In genomic region chr7:142956951-142957623, GRCh38 we compare ENCODE assay signal across 1 cellular context.
TF ChIP-seq lines count a peak whose summit lies in the region.

No MANE protein-coding gene starts in this region.

TF ChIP-seq in K562, 482 proteins besides CTCF, POLR2A, EP300 and RAD21 (continued from another document and continues in another):
- TF ChIP-seq, protein P1, sequence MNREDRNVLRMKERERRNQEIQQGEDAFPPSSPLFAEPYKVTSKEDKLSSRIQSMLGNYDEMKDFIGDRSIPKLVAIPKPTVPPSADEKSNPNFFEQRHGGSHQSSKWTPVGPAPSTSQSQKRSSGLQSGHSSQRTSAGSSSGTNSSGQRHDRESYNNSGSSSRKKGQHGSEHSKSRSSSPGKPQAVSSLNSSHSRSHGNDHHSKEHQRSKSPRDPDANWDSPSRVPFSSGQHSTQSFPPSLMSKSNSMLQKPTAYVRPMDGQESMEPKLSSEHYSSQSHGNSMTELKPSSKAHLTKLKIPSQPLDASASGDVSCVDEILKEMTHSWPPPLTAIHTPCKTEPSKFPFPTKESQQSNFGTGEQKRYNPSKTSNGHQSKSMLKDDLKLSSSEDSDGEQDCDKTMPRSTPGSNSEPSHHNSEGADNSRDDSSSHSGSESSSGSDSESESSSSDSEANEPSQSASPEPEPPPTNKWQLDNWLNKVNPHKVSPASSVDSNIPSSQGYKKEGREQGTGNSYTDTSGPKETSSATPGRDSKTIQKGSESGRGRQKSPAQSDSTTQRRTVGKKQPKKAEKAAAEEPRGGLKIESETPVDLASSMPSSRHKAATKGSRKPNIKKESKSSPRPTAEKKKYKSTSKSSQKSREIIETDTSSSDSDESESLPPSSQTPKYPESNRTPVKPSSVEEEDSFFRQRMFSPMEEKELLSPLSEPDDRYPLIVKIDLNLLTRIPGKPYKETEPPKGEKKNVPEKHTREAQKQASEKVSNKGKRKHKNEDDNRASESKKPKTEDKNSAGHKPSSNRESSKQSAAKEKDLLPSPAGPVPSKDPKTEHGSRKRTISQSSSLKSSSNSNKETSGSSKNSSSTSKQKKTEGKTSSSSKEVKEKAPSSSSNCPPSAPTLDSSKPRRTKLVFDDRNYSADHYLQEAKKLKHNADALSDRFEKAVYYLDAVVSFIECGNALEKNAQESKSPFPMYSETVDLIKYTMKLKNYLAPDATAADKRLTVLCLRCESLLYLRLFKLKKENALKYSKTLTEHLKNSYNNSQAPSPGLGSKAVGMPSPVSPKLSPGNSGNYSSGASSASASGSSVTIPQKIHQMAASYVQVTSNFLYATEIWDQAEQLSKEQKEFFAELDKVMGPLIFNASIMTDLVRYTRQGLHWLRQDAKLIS (CRISPR knock-in tag; IDR thresholded peaks at IDR 0.05): no peak
- TF ChIP-seq TAL1 (IDR thresholded peaks at IDR 0.05): peak; percentile 72
- TF ChIP-seq KDM2B (CRISPR knock-in tag; IDR thresholded peaks at IDR 0.05): no peak
- 0 out of 2 replicates have a peak, but pooled peaks have one; percentile 52 for TF ChIP-seq ELF2 (CRISPR knock-in tag; IDR thresholded peaks at IDR 0.05)
- TF ChIP-seq DIDO1 (tag; IDR thresholded peaks at IDR 0.05; ENCODE audit: low read depth): no peak
- TF ChIP-seq, protein P2, sequence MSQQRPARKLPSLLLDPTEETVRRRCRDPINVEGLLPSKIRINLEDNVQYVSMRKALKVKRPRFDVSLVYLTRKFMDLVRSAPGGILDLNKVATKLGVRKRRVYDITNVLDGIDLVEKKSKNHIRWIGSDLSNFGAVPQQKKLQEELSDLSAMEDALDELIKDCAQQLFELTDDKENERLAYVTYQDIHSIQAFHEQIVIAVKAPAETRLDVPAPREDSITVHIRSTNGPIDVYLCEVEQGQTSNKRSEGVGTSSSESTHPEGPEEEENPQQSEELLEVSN (IDR thresholded peaks at IDR 0.05; ENCODE audit: borderline replicate concordance in 1 of 2, extremely low read depth in 1 of 2, insufficient read depth in 1 of 2, insufficient read length in 1 of 2, low read depth in 1 of 2, low read length in 1 of 2, poor library complexity in 1 of 2, severe bottlenecking in 1 of 2): no peak
- no peak for TF ChIP-seq NFIX (CRISPR knock-in tag; IDR thresholded peaks at IDR 0.05; ENCODE audit: low read depth)
- TF ChIP-seq ZNF444 (CRISPR knock-in tag; IDR thresholded peaks at IDR 0.05): no peak
- TF ChIP-seq, protein P3, sequence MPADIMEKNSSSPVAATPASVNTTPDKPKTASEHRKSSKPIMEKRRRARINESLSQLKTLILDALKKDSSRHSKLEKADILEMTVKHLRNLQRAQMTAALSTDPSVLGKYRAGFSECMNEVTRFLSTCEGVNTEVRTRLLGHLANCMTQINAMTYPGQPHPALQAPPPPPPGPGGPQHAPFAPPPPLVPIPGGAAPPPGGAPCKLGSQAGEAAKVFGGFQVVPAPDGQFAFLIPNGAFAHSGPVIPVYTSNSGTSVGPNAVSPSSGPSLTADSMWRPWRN (IDR thresholded peaks at IDR 0.05; ENCODE audit: low read depth): peak; percentile 96
- TF ChIP-seq, protein P4, sequence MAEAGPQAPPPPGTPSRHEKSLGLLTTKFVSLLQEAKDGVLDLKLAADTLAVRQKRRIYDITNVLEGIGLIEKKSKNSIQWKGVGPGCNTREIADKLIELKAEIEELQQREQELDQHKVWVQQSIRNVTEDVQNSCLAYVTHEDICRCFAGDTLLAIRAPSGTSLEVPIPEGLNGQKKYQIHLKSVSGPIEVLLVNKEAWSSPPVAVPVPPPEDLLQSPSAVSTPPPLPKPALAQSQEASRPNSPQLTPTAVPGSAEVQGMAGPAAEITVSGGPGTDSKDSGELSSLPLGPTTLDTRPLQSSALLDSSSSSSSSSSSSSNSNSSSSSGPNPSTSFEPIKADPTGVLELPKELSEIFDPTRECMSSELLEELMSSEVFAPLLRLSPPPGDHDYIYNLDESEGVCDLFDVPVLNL (CRISPR knock-in tag; IDR thresholded peaks at IDR 0.05; ENCODE audit: low read depth): no peak
- TF ChIP-seq ZNF668 (CRISPR knock-in tag; IDR thresholded peaks at IDR 0.05): no peak
- peak; percentile 5; the same call in 1 of the 2 replicates for TF ChIP-seq HEY1 (CRISPR knock-in tag; IDR thresholded peaks at IDR 0.05; ENCODE audit: borderline replicate concordance)
- no peak for TF ChIP-seq NFYB (IDR thresholded peaks at IDR 0.05; ENCODE audit: extremely low read depth, insufficient read length)
- no peak for TF ChIP-seq GATA2 (CRISPR knock-in tag; IDR thresholded peaks at IDR 0.05)
- TF ChIP-seq, protein P5, sequence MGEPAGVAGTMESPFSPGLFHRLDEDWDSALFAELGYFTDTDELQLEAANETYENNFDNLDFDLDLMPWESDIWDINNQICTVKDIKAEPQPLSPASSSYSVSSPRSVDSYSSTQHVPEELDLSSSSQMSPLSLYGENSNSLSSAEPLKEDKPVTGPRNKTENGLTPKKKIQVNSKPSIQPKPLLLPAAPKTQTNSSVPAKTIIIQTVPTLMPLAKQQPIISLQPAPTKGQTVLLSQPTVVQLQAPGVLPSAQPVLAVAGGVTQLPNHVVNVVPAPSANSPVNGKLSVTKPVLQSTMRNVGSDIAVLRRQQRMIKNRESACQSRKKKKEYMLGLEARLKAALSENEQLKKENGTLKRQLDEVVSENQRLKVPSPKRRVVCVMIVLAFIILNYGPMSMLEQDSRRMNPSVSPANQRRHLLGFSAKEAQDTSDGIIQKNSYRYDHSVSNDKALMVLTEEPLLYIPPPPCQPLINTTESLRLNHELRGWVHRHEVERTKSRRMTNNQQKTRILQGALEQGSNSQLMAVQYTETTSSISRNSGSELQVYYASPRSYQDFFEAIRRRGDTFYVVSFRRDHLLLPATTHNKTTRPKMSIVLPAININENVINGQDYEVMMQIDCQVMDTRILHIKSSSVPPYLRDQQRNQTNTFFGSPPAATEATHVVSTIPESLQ (CRISPR knock-in tag; IDR thresholded peaks at IDR 0.05): no peak
- no peak for TF ChIP-seq BRCA1 (IDR thresholded peaks at IDR 0.05)
- no peak for TF ChIP-seq BRCA1 (CRISPR knock-in tag; IDR thresholded peaks at IDR 0.05)
- TF ChIP-seq POLR2B (IDR thresholded peaks at IDR 0.05; ENCODE audit: low read depth, partially characterized antibody): no peak
- no peak for TF ChIP-seq THRA (IDR thresholded peaks at IDR 0.05)
- TF ChIP-seq HSF4 (CRISPR knock-in tag; IDR thresholded peaks at IDR 0.05; ENCODE audit: borderline replicate concordance): no peak
- peak; percentile 89 for TF ChIP-seq DPF2 (IDR thresholded peaks at IDR 0.05)
- no peak for TF ChIP-seq RAD51 (IDR thresholded peaks at IDR 0.05; ENCODE audit: borderline replicate concordance, low read depth)
- TF ChIP-seq ARHGAP35 (IDR thresholded peaks at IDR 0.05; ENCODE audit: partially characterized antibody): no peak
- TF ChIP-seq DACH1 (IDR thresholded peaks at IDR 0.05; ENCODE audit: partially characterized antibody): no peak
- TF ChIP-seq ZNF830 (CRISPR knock-in tag; IDR thresholded peaks at IDR 0.05): no peak
- no peak for TF ChIP-seq ZNF140 (CRISPR knock-in tag; IDR thresholded peaks at IDR 0.05)
- TF ChIP-seq, protein P6, sequence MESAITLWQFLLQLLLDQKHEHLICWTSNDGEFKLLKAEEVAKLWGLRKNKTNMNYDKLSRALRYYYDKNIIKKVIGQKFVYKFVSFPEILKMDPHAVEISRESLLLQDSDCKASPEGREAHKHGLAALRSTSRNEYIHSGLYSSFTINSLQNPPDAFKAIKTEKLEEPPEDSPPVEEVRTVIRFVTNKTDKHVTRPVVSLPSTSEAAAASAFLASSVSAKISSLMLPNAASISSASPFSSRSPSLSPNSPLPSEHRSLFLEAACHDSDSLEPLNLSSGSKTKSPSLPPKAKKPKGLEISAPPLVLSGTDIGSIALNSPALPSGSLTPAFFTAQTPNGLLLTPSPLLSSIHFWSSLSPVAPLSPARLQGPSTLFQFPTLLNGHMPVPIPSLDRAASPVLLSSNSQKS (CRISPR knock-in tag; IDR thresholded peaks at IDR 0.05): no peak
- TF ChIP-seq NFIC (IDR thresholded peaks at IDR 0.05): no peak
- peak; percentile 84 for TF ChIP-seq ZEB2 (IDR thresholded peaks at IDR 0.05)
- no peak for TF ChIP-seq TBP (optimal IDR thresholded peaks at IDR 0.05; ENCODE audit: low read depth, low read length)
- TF ChIP-seq HDAC1 (IDR thresholded peaks at IDR 0.05): peak; percentile 54 to 97; a peak in 3 of 4 replicates
- TF ChIP-seq CAMTA2 (CRISPR knock-in tag; conservative IDR thresholded peaks at IDR 0.05): no peak
- TF ChIP-seq ZNF124 (CRISPR knock-in tag; IDR thresholded peaks at IDR 0.05): no peak
- TF ChIP-seq, protein P7, sequence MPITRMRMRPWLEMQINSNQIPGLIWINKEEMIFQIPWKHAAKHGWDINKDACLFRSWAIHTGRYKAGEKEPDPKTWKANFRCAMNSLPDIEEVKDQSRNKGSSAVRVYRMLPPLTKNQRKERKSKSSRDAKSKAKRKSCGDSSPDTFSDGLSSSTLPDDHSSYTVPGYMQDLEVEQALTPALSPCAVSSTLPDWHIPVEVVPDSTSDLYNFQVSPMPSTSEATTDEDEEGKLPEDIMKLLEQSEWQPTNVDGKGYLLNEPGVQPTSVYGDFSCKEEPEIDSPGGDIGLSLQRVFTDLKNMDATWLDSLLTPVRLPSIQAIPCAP (CRISPR knock-in tag; IDR thresholded peaks at IDR 0.05; ENCODE audit: borderline replicate concordance): no peak
- no peak for TF ChIP-seq ZNF655 (CRISPR knock-in tag; IDR thresholded peaks at IDR 0.05)
- no peak for TF ChIP-seq PKNOX1 (IDR thresholded peaks at IDR 0.05)
- no peak for TF ChIP-seq HMG20B (CRISPR knock-in tag; IDR thresholded peaks at IDR 0.05)
- TF ChIP-seq RBM15 (IDR thresholded peaks at IDR 0.05; ENCODE audit: insufficient read depth, low read length): no peak
- TF ChIP-seq TBL1XR1 (IDR thresholded peaks at IDR 0.05; ENCODE audit: low read length in 2 of 2): peak in 1 of 2 experiments; percentile 68; a peak in 2 of 4 replicates
- TF ChIP-seq FOXJ3 (CRISPR knock-in tag; IDR thresholded peaks at IDR 0.05): no peak
- no peak for TF ChIP-seq NR2C2 (CRISPR knock-in tag; IDR thresholded peaks at IDR 0.05)
- TF ChIP-seq NR2C2 (tag; IDR thresholded peaks at IDR 0.05): peak; percentile 55
- TF ChIP-seq POLR2AphosphoS2 (IDR thresholded peaks at IDR 0.05; ENCODE audit: low read length): no peak
- TF ChIP-seq TRIM24 (IDR thresholded peaks at IDR 0.05): peak in 1 of 2 experiments; percentile 65; a peak in 3 of 4 replicates
- no peak for TF ChIP-seq ETS2 (tag; IDR thresholded peaks at IDR 0.05; ENCODE audit: borderline replicate concordance, poor library complexity, severe bottlenecking)
- no peak for TF ChIP-seq CREBBP (IDR thresholded peaks at IDR 0.05; ENCODE audit: low read depth, low read length)
- TF ChIP-seq OTX1 (CRISPR knock-in tag; IDR thresholded peaks at IDR 0.05): 0 out of 2 replicates have a peak, but pooled peaks have one; percentile 54
- TF ChIP-seq STAT6 (CRISPR knock-in tag; IDR thresholded peaks at IDR 0.05): no peak
- TF ChIP-seq SETDB1 (IDR thresholded peaks at IDR 0.05; ENCODE audit: low read length): peak; percentile 25
- no peak for TF ChIP-seq MEF2D (tag; conservative IDR thresholded peaks at IDR 0.05; ENCODE audit: low read depth)
- no peak for TF ChIP-seq ATF1 (CRISPR knock-in tag; IDR thresholded peaks at IDR 0.05)
- no peak for TF ChIP-seq ATF1 (tag; IDR thresholded peaks at IDR 0.05)
- peak in 1 of 2 experiments; percentile 45; a peak in 1 of 4 replicates for TF ChIP-seq NONO (IDR thresholded peaks at IDR 0.05; ENCODE audit: low read depth in 2 of 2, low read length in 1 of 2)
